Comparison of ENCODE assay signal across 16 cellular contexts in the genomic region with DNA sequence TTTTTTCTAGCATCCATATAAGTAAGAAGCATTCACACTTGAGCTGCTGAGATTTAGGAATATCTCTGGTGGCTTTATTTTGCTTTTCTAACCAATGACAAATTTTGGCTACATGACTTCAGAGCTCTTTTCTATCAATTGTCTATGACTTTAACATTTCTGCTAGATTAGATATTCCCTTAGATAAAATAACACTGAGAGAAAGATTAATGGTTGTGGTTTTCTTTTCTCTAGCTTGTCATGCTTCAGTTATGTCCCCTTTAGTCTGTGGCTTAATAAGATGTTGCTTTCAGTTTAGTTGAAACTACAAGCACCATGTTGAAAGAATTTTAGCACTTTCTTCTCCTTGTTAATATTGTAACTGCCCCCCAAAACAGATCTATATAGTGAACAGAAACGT.
A peak's percentile ranks its signal among the peaks of the same experiment; 100 is the strongest.
DNase-seq lines count a peak whose midpoint lies in the region; ATAC-seq, FAIRE-seq and TF ChIP-seq lines count a peak whose summit lies in the region.
"Had no signal": no experiment of that assay in that cellular context is flagged by ENCODE, and none has a peak within 500 bp of the region (broad histone marks: within the 10 kb centered on the region; RNA-seq: fewer than 3 reads in every experiment).

No MANE protein-coding gene starts in this region.

- TF ChIP-seq CTCF in AG09309 (IDR thresholded peaks at IDR 0.05; ENCODE audit: control insufficient read depth, insufficient read depth, low read depth, low read length, missing control alignments) (no peak), vagina (IDR thresholded peaks at IDR 0.05) (no peak), prostate gland (IDR thresholded peaks at IDR 0.05) (no peak)

- no peak overlapping the region for H2BK5ac ChIP-seq in mesenchymal stem cell (ENCODE audit: low read depth, low read length, poor library complexity, severe bottlenecking)

- H2BK12ac ChIP-seq in mesenchymal stem cell (ENCODE audit: low read length in 2 of 2) = no peak overlapping the region

- no peaks in the 10 kb centered on the region for H3K79me1 ChIP-seq in mesenchymal stem cell (replicated peaks; ENCODE audit: low read length, poor library complexity, severe bottlenecking)

- H2AFZ ChIP-seq in mesenchymal stem cell (ENCODE audit: low read depth, low read length) = no peak overlapping the region
- H2AFZ ChIP-seq: parathyroid adenoma had no signal

- no peak overlapping the region for H4K8ac ChIP-seq in mesenchymal stem cell (ENCODE audit: low read length)

- H3K4me3 ChIP-seq in AG09309 (ENCODE audit: control insufficient read depth, low read depth, low read length) (no peak overlapping the region), mesenchymal stem cell (ENCODE audit: insufficient read depth in 1 of 2, low read depth in 1 of 2, low read length in 2 of 2) (no peak overlapping the region), vagina (no peak overlapping the region), prostate gland (no peak overlapping the region)

- H3K4me1 ChIP-seq in mesenchymal stem cell (ENCODE audit: control insufficient read depth, insufficient read depth, low read depth, low read length) (no peaks in the 10 kb centered on the region), vagina (no peaks in the 10 kb centered on the region), prostate gland (replicated peaks) (no peaks in the 10 kb centered on the region)

- H3K14ac ChIP-seq in mesenchymal stem cell (ENCODE audit: low read length in 2 of 2) = no peak overlapping the region

- H2BK15ac ChIP-seq in mesenchymal stem cell (ENCODE audit: low read depth, poor library complexity, severe bottlenecking) = no peak overlapping the region

- no peak for FAIRE-seq in HTR-8/SVneo (lab: Jason Lieb, UNC)

- H3K9me3 ChIP-seq in mesenchymal stem cell (ENCODE audit: control insufficient read depth, low read length) = peaks cover 16% of the 10 kb centered on the region
- H3K9me3 ChIP-seq in vagina = no peaks in the 10 kb centered on the region
- no peaks in the 10 kb centered on the region for H3K9me3 ChIP-seq in prostate gland

- no peak overlapping the region for H3K4me2 ChIP-seq in mesenchymal stem cell (ENCODE audit: low read length, poor library complexity, severe bottlenecking)

- H3K4ac ChIP-seq in mesenchymal stem cell (ENCODE audit: low read depth in 1 of 2, low read length in 2 of 2) = no peak overlapping the region

- WGBS in mesenchymal stem cell = no CpG with 5 or more reads among the region's 1 CpG
- WGBS in prostate gland = 23% methylated on average over 1 of the region's 1 CpG

- DNase-seq in AG09309 (ENCODE audit: low read depth) (peak; percentile 13), HTR-8/SVneo (ENCODE audit: insufficient read length, low spot score) (peak; percentile 22), astrocyte of the hippocampus (ENCODE audit: low read depth, low spot score) (peak; percentile 72), mesenchymal stem cell (peak; percentile 61), vagina (ENCODE audit: extremely low spot score in 2 of 2) (no peak), prostate gland (ENCODE audit: low spot score) (no peak), SW 1271 (lab: John Stamatoyannopoulos, UW) (no peak)
- DNase-seq: activated CD8-positive, alpha-beta T cell treated with anti-CD3 and anti-CD28 coated beads, Interleukin-2, amount 10 ng/mL, durations not matched to agents 7 days and 5 days; activated effector memory CD4-positive, alpha-beta T cell treated with Interleukin-2 at 50 U/mL for 16 hours; anterior cingulate cortex; foreskin melanocyte; midbrain; NCI-H1105; NCI-H446 had no signal

- H2AK5ac ChIP-seq in mesenchymal stem cell (ENCODE audit: low read length, severe bottlenecking) = no peak overlapping the region

- intact Hi-C loops in vagina (cut with DNase I) (no loop called here), prostate gland (cut with DNase I) (no loop called here)

- no peak overlapping the region for H3K18ac ChIP-seq in mesenchymal stem cell (ENCODE audit: low read depth in 1 of 2, low read length in 2 of 2)

- no peak overlapping the region for H4K91ac ChIP-seq in mesenchymal stem cell (ENCODE audit: low read length)

- no peak for ATAC-seq in HG03280 (IDR thresholded peaks at IDR 0.05; ENCODE audit: unreplicated experiment)
- ATAC-seq: activated CD8-positive, alpha-beta T cell treated with anti-CD3 and anti-CD28 coated beads, Interleukin-2, amount 10 ng/mL, durations not matched to agents 7 days and 5 days had no signal

- no peak for TF ChIP-seq POLR2A in vagina (IDR thresholded peaks at IDR 0.05)
- TF ChIP-seq POLR2A in prostate gland (IDR thresholded peaks at IDR 0.05) = no peak

- no peaks in the 10 kb centered on the region for H3K27me3 ChIP-seq in mesenchymal stem cell (ENCODE audit: control insufficient read depth in 1 of 2, insufficient read depth in 1 of 2, low read length in 2 of 2)
- H3K27me3 ChIP-seq in vagina = no peaks in the 10 kb centered on the region
- H3K27me3 ChIP-seq in prostate gland (replicated peaks; ENCODE audit: insufficient read depth) = no peaks in the 10 kb centered on the region

- no peak overlapping the region for H3K23ac ChIP-seq in mesenchymal stem cell (ENCODE audit: low read length in 2 of 2)

- no peaks in the 10 kb centered on the region for H3K36me3 ChIP-seq in mesenchymal stem cell (ENCODE audit: control insufficient read depth in 1 of 2, insufficient read depth in 2 of 2, low read depth in 1 of 2, low read length in 2 of 2)
- H3K36me3 ChIP-seq in vagina = no peaks in the 10 kb centered on the region
- H3K36me3 ChIP-seq in prostate gland = no peaks in the 10 kb centered on the region

- peak overlapping the region; percentile 3 for H3K9ac ChIP-seq in mesenchymal stem cell (ENCODE audit: low read length)
- H3K9ac ChIP-seq: parathyroid adenoma had no signal

- H3K27ac ChIP-seq in mesenchymal stem cell (ENCODE audit: low read length, poor library complexity, severe bottlenecking) = peak overlapping the region; percentile 77
- H3K27ac ChIP-seq in vagina = no peak overlapping the region
- H3K27ac ChIP-seq in prostate gland = no peak overlapping the region
- H3K27ac ChIP-seq: parathyroid adenoma had no signal

- no peak overlapping the region for H2BK120ac ChIP-seq in mesenchymal stem cell (ENCODE audit: low read depth, low read length)

Comparison
In these comparisons a context has a peak if more than half of its experiments do, and no peak if none do; other contexts are left out.
1. DNase-seq: peak in AG09309 (single experiment), HTR-8/SVneo (single experiment), astrocyte of the hippocampus (single experiment) and mesenchymal stem cell (single experiment); none in vagina (0 of 2), prostate gland (single experiment) and SW 1271 (0 of 2).